In the genomic region with DNA sequence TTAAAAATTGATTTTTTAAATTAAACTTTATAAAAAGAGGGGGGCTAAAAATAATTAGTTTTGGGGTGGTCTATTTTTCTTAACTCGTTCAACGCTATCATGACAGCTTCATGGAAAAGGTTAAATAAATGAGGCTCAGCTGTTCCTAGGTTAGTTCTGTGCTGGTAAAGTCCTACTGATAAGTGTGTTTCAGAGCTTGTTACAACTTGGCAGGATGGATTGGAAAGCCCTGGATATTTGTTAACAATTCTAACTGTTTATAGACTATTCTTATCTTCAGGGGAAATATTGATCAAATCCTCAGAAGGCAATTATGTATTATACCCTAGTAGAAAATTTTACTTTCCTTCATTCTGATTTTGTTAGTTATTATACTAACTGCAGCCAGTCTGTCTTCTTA, we compare ENCODE assay signal across 27 cellular contexts. TPM values are rescaled to one million over a fixed set of nuclear protein-coding genes. Genes with fewer than 3 reads are reported as not detected.
"Had no signal": no experiment of that assay in that cellular context is flagged by ENCODE, and none has a peak within 500 bp of the region (broad histone marks: within the 10 kb centered on the region; RNA-seq: fewer than 3 reads in every experiment).

No MANE protein-coding gene starts in this region.

- ATAC-seq: HepG2, K562, T-cell had no signal

- FAIRE-seq: HepG2, K562, RCC 7860 had no signal

- H3K9me3 ChIP-seq: SK-N-SH had no signal

- H3K4me3 ChIP-seq: K562 had no signal

- H3K27ac Mint-ChIP-seq: IgD-negative memory B cell; T-cell; T-helper 1 cell treated with Interleukin-12 subunit alpha and Interleukin-12 subunit beta and Interleukin-4 antibody, amounts not matched to agents 30 μg/mL and 1 μg/mL, for 36 hours had no signal

- H3K36me3 Mint-ChIP-seq: T-cell had no signal

- DNase-seq: Kasumi-1; NCI-H1092 treated with DMSO at 0.1 percent for 48 hours; NCI-H1436; NCI-H1694; NCI-H187 treated with DMSO at 0.1 percent for 48 hours; NCI-H2029 treated with DMSO at 0.1 percent for 48 hours; NCI-H2171 treated with DMSO at 0.1 percent for 48 hours; NCI-H345; NCI-H446 treated with DMSO at 0.1 percent for 48 hours; NCI-H510A treated with DMSO at 0.1 percent for 48 hours; NCI-H526; NCI-H748 treated with DMSO at 0.1 percent for 48 hours; NK-92 treated with Interleukin-12 subunit alpha and Interleukin-12 subunit beta, amount 100 ng/mL, for 24 hours; RPMI8226; SHP77; SK-N-SH; SW 1271; T-cell had no signal

- H3K4me2 ChIP-seq: KMS-11, SK-N-SH had no signal

- H3K9ac ChIP-seq: KMS-11, SK-N-SH had no signal

- H3K27me3 Mint-ChIP-seq: IgD-negative memory B cell had no signal

- H3K27ac ChIP-seq: KMS-11 had no signal

- H3K4me3 Mint-ChIP-seq: IgD-negative memory B cell; T-cell; T-helper 1 cell treated with Interleukin-12 subunit alpha and Interleukin-12 subunit beta and Interleukin-4 antibody, amounts not matched to agents 30 μg/mL and 1 μg/mL, for 36 hours had no signal

RNA-seq across cellular contexts. Expression of a gene that starts 50.4 kb away (rescaled TPM):
- total RNA-seq: HepG2, HT1080, K562, M059J, SK-MEL-5, T-cell had no signal
- polyA plus RNA-seq: HepG2, IgD-negative memory B cell, SK-N-SH had no signal
